ENCODE assay signal across 8 cellular contexts in genomic region chr1:109090100-109090414, GRCh38. TPM values are rescaled to one million over a fixed set of nuclear protein-coding genes. Genes with fewer than 3 reads are reported as not detected.
DNase-seq lines count a peak whose midpoint lies in the region; ATAC-seq and TF ChIP-seq lines count a peak whose summit lies in the region.
"Not testable (repeated sequence)": the region's sequence is repeated elsewhere in the genome, so short reads cannot be mapped to it uniquely, and the experiment has no call there.

No MANE protein-coding gene starts in this region.

- H3K27me3 Mint-ChIP-seq in CD4-positive, alpha-beta memory T cell; T-cell: not testable (repeated sequence)

- POLR2A ChIA-PET in CD4-positive, alpha-beta memory T cell (lab: Charles Lee; ENCODE audit: partially characterized antibody) = interaction anchor here (0.6 to 4.5 kb wide), 16 partner anchors 11 to 973 kb away, joined by 3 to 107 read pairs (median 4); partner anchors contain the start of genes ATXN7L2, CLCC1, ELAPOR1 and PRPF38B
- POLR2A ChIA-PET in T-cell (lab: Charles Lee) = interaction anchor here (0.5 to 1.9 kb wide), 5 partner anchors 10 to 336 kb away, joined by 3 to 8 read pairs (median 4); partner anchors contain the start of gene WDR47 (in 1 of the 2)

- peak overlapping the region; percentile 67 to 72 for H3K4me3 ChIP-seq in CD4-positive, alpha-beta memory T cell (ENCODE audit: low read length in 2 of 2)
- H3K4me3 ChIP-seq in adrenal gland (peak overlapping the region; percentile 58 to 96 (median 82)), epithelial cell of proximal tubule (ENCODE audit: low read depth, low read length) (peak overlapping the region; percentile 80), osteoblast (ENCODE audit: insufficient read depth, low read length) (peak overlapping the region; percentile 87), thymus (ENCODE audit: low read length) (peak overlapping the region; percentile 98)

- TF ChIP-seq POLR2A in adrenal gland (IDR thresholded peaks at IDR 0.05) = not testable (repeated sequence)

- peak overlapping the region; percentile 97 for H2AFZ ChIP-seq in osteoblast (ENCODE audit: low read length)

- peak overlapping the region; percentile 84 for H3K4me2 ChIP-seq in osteoblast (ENCODE audit: insufficient read depth, low read length)

- TF ChIP-seq CTCF in adrenal gland (IDR thresholded peaks at IDR 0.05); epithelial cell of proximal tubule (conservative IDR thresholded peaks at IDR 0.05; ENCODE audit: low read depth, low read length); osteoblast (IDR thresholded peaks at IDR 0.05; ENCODE audit: extremely low read depth, low read depth, low read length): not testable (repeated sequence)

- CTCF ChIA-PET in CD4-positive, alpha-beta memory T cell (lab: Charles Lee; ENCODE audit: partially characterized antibody) = interaction anchor here (1.5 to 4.5 kb wide), 3 partner anchors 10 to 22 kb away, joined by 4 to 43 read pairs (median 14); partner anchors contain the start of gene TAF13
- CTCF ChIA-PET in T-cell (lab: Charles Lee) = interaction anchor here in 1 of 2 donors (0.6 to 1.3 kb wide), 4 partner anchors 10 to 64 kb away, joined by 3 to 11 read pairs (median 4); partner anchors contain the start of gene ELAPOR1

- H3K4me1 ChIP-seq in CD4-positive, alpha-beta memory T cell (ENCODE audit: insufficient read depth, low read length) = peaks cover 32% of the 10 kb centered on the region
- H3K4me1 ChIP-seq in adrenal gland (replicated peaks in 1 of 2) = peaks cover 16 to 18% of the 10 kb centered on the region in 2 donors
- peaks cover 17% of the 10 kb centered on the region for H3K4me1 ChIP-seq in osteoblast (ENCODE audit: insufficient read depth, low read length)
- peaks cover 14% of the 10 kb centered on the region for H3K4me1 ChIP-seq in thymus (ENCODE audit: control insufficient read depth, insufficient read depth, low read length)

- not testable (repeated sequence) for DNase-seq in CD4-positive, alpha-beta memory T cell; T-cell; epithelial cell of proximal tubule (ENCODE audit: low read depth); osteoblast (ENCODE audit: insufficient read length, low spot score, missing footprints)
- DNase-seq in adrenal gland = peak in 4 of 7 donors; percentile 26 to 65 (median 44)

- intact Hi-C loops in CD4-positive, alpha-beta memory T cell (cut with micrococcal nuclease) = loop anchor here (1.0 kb wide), 3 partner anchors 10 to 48 kb away; partner anchors contain the start of genes TAF13 and WDR47
- intact Hi-C loops in adrenal gland (cut with DNase I) = not testable (repeated sequence)

- H3K27me3 ChIP-seq in CD4-positive, alpha-beta memory T cell (ENCODE audit: insufficient read depth, low read length); adrenal gland; layer of hippocampus (ENCODE audit: control insufficient read depth, insufficient read depth, low read length); osteoblast (ENCODE audit: insufficient read depth, low read length); thymus (ENCODE audit: control insufficient read depth, insufficient read depth): not testable (repeated sequence)

- H3K27ac ChIP-seq in CD4-positive, alpha-beta memory T cell (ENCODE audit: low read depth, low read length) = peak overlapping the region; percentile 90
- H3K27ac ChIP-seq in KOPT-K1 (ENCODE audit: low read depth, low read length, poor library complexity, severe bottlenecking) (peak overlapping the region; percentile 73), adrenal gland (peak overlapping the region; percentile 93 to 100 (median 98)), layer of hippocampus (ENCODE audit: low read depth, low read length) (peak overlapping the region; percentile 97), osteoblast (ENCODE audit: low read depth, low read length) (peak overlapping the region; percentile 96), thymus (ENCODE audit: low read depth) (peak overlapping the region; percentile 98)

- not testable (repeated sequence) for ATAC-seq in T-cell (replicated peaks in 1 of 4)

- H3K9me3 ChIP-seq in CD4-positive, alpha-beta memory T cell (ENCODE audit: control insufficient read depth in 1 of 2, low read length in 2 of 2); KOPT-K1 (ENCODE audit: insufficient read depth, low read length, poor library complexity, severe bottlenecking); adrenal gland (replicated peaks in 1 of 3); osteoblast (ENCODE audit: low read depth, low read length); thymus (ENCODE audit: control insufficient read depth): not testable (repeated sequence)

- H4K20me1 ChIP-seq in osteoblast (ENCODE audit: insufficient read depth, low read length) = not testable (repeated sequence)

- H3K36me3 Mint-ChIP-seq in CD4-positive, alpha-beta memory T cell = peaks cover 14 to 34% of the 10 kb centered on the region in 2 donors
- H3K36me3 Mint-ChIP-seq in T-cell = peaks cover 13% of the 10 kb centered on the region

- H3K9me3 Mint-ChIP-seq in CD4-positive, alpha-beta memory T cell; T-cell: not testable (repeated sequence)

- H3K4me3 Mint-ChIP-seq in CD4-positive, alpha-beta memory T cell = peak overlapping the region; percentile 93 to 97 (median 94)
- peak overlapping the region; percentile 91 to 98 (median 94) for H3K4me3 Mint-ChIP-seq in T-cell

- H3K36me3 ChIP-seq in CD4-positive, alpha-beta memory T cell (ENCODE audit: insufficient read depth, low read length) = not testable (repeated sequence)
- H3K36me3 ChIP-seq in KOPT-K1 (ENCODE audit: insufficient read depth, low read length) = peaks cover 21% of the 10 kb centered on the region
- peaks cover 0 to 11% of the 10 kb centered on the region in 2 donors for H3K36me3 ChIP-seq in adrenal gland (replicated peaks in 1 of 2)
- peaks cover 20% of the 10 kb centered on the region for H3K36me3 ChIP-seq in osteoblast (ENCODE audit: insufficient read depth, low read length)
- peaks cover 15% of the 10 kb centered on the region for H3K36me3 ChIP-seq in thymus (ENCODE audit: control insufficient read depth, insufficient read depth)

- peak overlapping the region; percentile 89 to 99 (median 98) for H3K27ac Mint-ChIP-seq in CD4-positive, alpha-beta memory T cell
- peak overlapping the region; percentile 97 to 98 for H3K27ac Mint-ChIP-seq in T-cell

- H3K4me1 Mint-ChIP-seq in CD4-positive, alpha-beta memory T cell = peaks cover 18 to 47% (median 36%) of the 10 kb centered on the region in 4 donors
- H3K4me1 Mint-ChIP-seq in T-cell = peaks cover 29 to 44% (median 41%) of the 10 kb centered on the region in 3 donors

- WGBS in adrenal gland, 4 donors = 28 to 42% (median 32%) methylated on average over 19 to 21 of the region's 21 CpGs
- WGBS in thymus = 21% methylated on average over 21 of the region's 21 CpGs

- H3K79me2 ChIP-seq in osteoblast (ENCODE audit: insufficient read depth, low read length) = peaks cover 38% of the 10 kb centered on the region

RNA-seq across cellular contexts. Expression of gene TMEM167B, which starts 0.5 kb away (rescaled TPM):
- 10 to 100 TPM; 42.9 to 47.9 TPM for total RNA-seq in CD4-positive, alpha-beta memory T cell
- polyA plus RNA-seq in CD4-positive, alpha-beta memory T cell = 10 to 100 TPM; 38.8 to 41.5 TPM
- 10 to 100 TPM; 33.2 to 55.1 (median 37.1) TPM for total RNA-seq in T-cell
- 10 to 100 TPM; 30.0 to 92.1 (median 50.5) TPM for total RNA-seq in adrenal gland
- 100 to 1,000 TPM in 1 of 3 donors, 10 to 100 TPM in 2; 14.2 to 106 (median 16.9) TPM for polyA plus RNA-seq in adrenal gland
- total RNA-seq in epithelial cell of proximal tubule = 12.5 and 13.1 TPM in 2 replicates
- total RNA-seq in osteoblast = 24.6 and 30.1 TPM in 2 replicates
- 30.0 TPM for polyA plus RNA-seq in thymus

RNA-seq across cellular contexts. Expression of gene TAF13, which starts 14.3 kb away (rescaled TPM):
- 10 to 100 TPM; 12.5 to 14.6 TPM for total RNA-seq in CD4-positive, alpha-beta memory T cell
- polyA plus RNA-seq in CD4-positive, alpha-beta memory T cell = 1 to 10 TPM in 1 of 2 donors, under 1 TPM in 1; 0.68 to 1.3 TPM
- total RNA-seq in T-cell = 10 to 100 TPM in 2 of 5 donors, 1 to 10 TPM in 3; 8.7 to 19.4 (median 9.7) TPM
- 10 to 100 TPM; 11.7 to 68.6 (median 34.6) TPM for total RNA-seq in adrenal gland
- 10 to 100 TPM; 13.7 to 96.5 (median 21.6) TPM for polyA plus RNA-seq in adrenal gland
- total RNA-seq in epithelial cell of proximal tubule = 33.6 and 44.5 TPM in 2 replicates
- total RNA-seq in osteoblast = 61.0 and 84.7 TPM in 2 replicates
- 40.6 TPM for polyA plus RNA-seq in thymus

RNA-seq across cellular contexts. Expression of gene ELAPOR1, which starts 23.9 kb away (rescaled TPM):
- 10 to 100 TPM; 13.7 to 15.4 TPM for total RNA-seq in CD4-positive, alpha-beta memory T cell
- 10 to 100 TPM; 15.0 to 17.8 TPM for polyA plus RNA-seq in CD4-positive, alpha-beta memory T cell
- total RNA-seq in T-cell (10 to 100 TPM in 4 of 5 donors, 1 to 10 TPM in 1; 8.1 to 21.4 (median 16.1) TPM), adrenal gland (1 to 10 TPM in 6 of 8 donors, under 1 TPM in 2; 0.09 to 9.9 (median 1.6) TPM), epithelial cell of proximal tubule (0.29 TPM in 1 of 2 replicates, not detected in the other), osteoblast (0.36 and 0.59 TPM in 2 replicates)
- polyA plus RNA-seq in adrenal gland (10 to 100 TPM in 1 of 3 donors, 1 to 10 TPM in 2; 1.4 to 11.2 (median 5.6) TPM), thymus (1.2 TPM)

RNA-seq across cellular contexts. Expression of gene WDR47, which starts 48.2 kb away (rescaled TPM):
- 10 to 100 TPM; 14.0 to 14.1 TPM for total RNA-seq in CD4-positive, alpha-beta memory T cell
- 1 to 10 TPM; 6.3 to 7.5 TPM for polyA plus RNA-seq in CD4-positive, alpha-beta memory T cell
- total RNA-seq in T-cell = 10 to 100 TPM; 13.6 to 18.2 (median 17.9) TPM
- 10 to 100 TPM in 5 of 8 donors, 1 to 10 TPM in 3; 8.2 to 16.0 (median 11.7) TPM for total RNA-seq in adrenal gland
- polyA plus RNA-seq in adrenal gland = 10 to 100 TPM in 1 of 3 donors, 1 to 10 TPM in 2; 2.4 to 11.8 (median 2.7) TPM
- total RNA-seq in epithelial cell of proximal tubule = 8.0 and 10.3 TPM in 2 replicates
- 19.7 and 20.6 TPM in 2 replicates for total RNA-seq in osteoblast
- 7.8 TPM for polyA plus RNA-seq in thymus
